12 cellular contexts compared by ENCODE assay signal in the genomic region with DNA sequence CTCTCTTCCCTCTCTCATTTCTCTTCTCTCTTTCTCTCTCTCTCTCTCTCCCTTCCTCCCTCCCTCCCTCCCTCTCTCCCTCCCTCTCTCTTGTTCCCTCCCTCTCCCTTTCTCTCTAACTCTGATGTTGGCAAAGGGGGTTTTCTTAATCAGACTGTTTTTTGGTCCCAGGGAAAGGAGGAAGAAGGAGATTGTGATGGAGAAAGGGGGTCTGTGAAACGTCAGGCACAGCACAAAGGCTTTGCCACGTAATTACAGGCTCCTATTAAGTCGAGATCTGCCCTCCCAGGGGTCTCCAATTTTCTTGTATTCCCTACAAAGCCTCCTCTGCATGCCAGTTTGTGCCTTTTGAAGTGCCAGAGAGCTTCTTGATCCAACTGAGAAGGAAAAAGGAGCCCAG. TPM values are rescaled to one million over a fixed set of nuclear protein-coding genes. Genes with fewer than 3 reads are reported as not detected.
A peak's percentile ranks its signal among the peaks of the same experiment; 100 is the strongest.
DNase-seq lines count a peak whose midpoint lies in the region; ATAC-seq, FAIRE-seq and TF ChIP-seq lines count a peak whose summit lies in the region.
"Had no signal": no experiment of that assay in that cellular context is flagged by ENCODE, and none has a peak within 500 bp of the region (broad histone marks: within the 10 kb centered on the region; RNA-seq: fewer than 3 reads in every experiment).

No MANE protein-coding gene starts in this region.

- DNase-seq in ELR (ENCODE audit: low read depth) (peak; percentile 37), WERI-Rb-1 (no peak), heart right ventricle (no peak), retinal pigment epithelial cell (ENCODE audit: low read depth) (no peak), epidermal melanocyte (ENCODE audit: insufficient read length, low spot score) (no peak), frontal cortex (ENCODE audit: low spot score in 2 of 2) (no peak), NCI-H2196 treated with DMSO at 0.1 percent for 48 hours (lab: John Stamatoyannopoulos, UW; ENCODE audit: unreplicated experiment) (no peak)
- no peak for DNase-seq in activated CD4-positive, alpha-beta T cell treated with anti-CD3 and anti-CD28 coated beads for 4 hours
- DNase-seq: activated CD4-positive, alpha-beta memory T cell treated with anti-CD3 and anti-CD28 coated beads, Interleukin-2, amount 10 ng/mL, durations not matched to agents 7 days and 5 days; COR-L47; KG1; RPMI8226 had no signal

- H3K4me3 ChIP-seq in WERI-Rb-1 (ENCODE audit: low read depth, low read length), result peak overlapping the region; percentile 63
- H3K4me3 ChIP-seq in heart right ventricle, result peak overlapping the region; percentile 4 to 87 (median 69)
- peak overlapping the region; percentile 93 for H3K4me3 ChIP-seq in retinal pigment epithelial cell (ENCODE audit: low read length)

- H3K27ac ChIP-seq in WERI-Rb-1, result no peak overlapping the region
- peak overlapping the region; percentile 90 to 98 (median 94) for H3K27ac ChIP-seq in heart right ventricle

- peaks cover 2 to 36% (median 10%) of the 10 kb centered on the region in 9 donors for H3K4me1 ChIP-seq in heart right ventricle

- H3K36me3 ChIP-seq in WERI-Rb-1, result no peaks in the 10 kb centered on the region
- H3K36me3 ChIP-seq in heart right ventricle, result peaks cover 0 to 6% (median 0%) of the 10 kb centered on the region in 9 donors

- no peaks in the 10 kb centered on the region for H3K9me3 ChIP-seq in WERI-Rb-1 (ENCODE audit: severe bottlenecking)
- no peaks in the 10 kb centered on the region for H3K9me3 ChIP-seq in heart right ventricle

- FAIRE-seq in frontal cortex (lab: Jason Lieb, UNC), result no peak

- intact Hi-C loops in heart right ventricle (cut with DNase I), result loop anchor here in 9 of 10 donors (5.0 to 10.0 kb wide), 10 partner anchors 72 to 658 kb away; a partner anchor contains a TSS

- H3K27me3 ChIP-seq in WERI-Rb-1 (ENCODE audit: insufficient read depth, low read depth, severe bottlenecking) (no peaks in the 10 kb centered on the region), heart right ventricle (peaks cover 0 to 93% (median 27%) of the 10 kb centered on the region in 7 donors)

- peak in 5 of 8 donors; percentile 10 to 52 (median 47) for ATAC-seq in heart right ventricle

- TF ChIP-seq CTCF in WERI-Rb-1 (IDR thresholded peaks at IDR 0.05; ENCODE audit: low read depth, low read length), result no peak
- TF ChIP-seq CTCF in heart right ventricle (IDR thresholded peaks at IDR 0.05), result no peak
- no peak for TF ChIP-seq CTCF in retinal pigment epithelial cell (conservative IDR thresholded peaks at IDR 0.05; ENCODE audit: low read depth, low read length)

- WGBS in heart right ventricle, 2 donors, result 0 to 2% methylated on average over 3 of the region's 3 CpGs

RNA-seq across cellular contexts. Expression of a gene that starts 0.9 kb away (rescaled TPM):
- 100 to 1,000 TPM in 6 of 10 donors, 10 to 100 TPM in 4; 29.7 to 113 (median 104) TPM for total RNA-seq in heart right ventricle
- 10 to 100 TPM; 23.0 to 25.6 TPM for polyA plus RNA-seq in heart right ventricle
- 6.5 TPM for total RNA-seq in frontal cortex
- total RNA-seq: activated CD4-positive, alpha-beta memory T cell treated with anti-CD3 and anti-CD28 coated beads, Interleukin-2, amount 10 ng/mL, durations not matched to agents 7 days and 5 days had no signal
